ENCODE assay signal across 13 cellular contexts in genomic region chr7:21722371-21722770, GRCh38.
DNase-seq lines count a peak whose midpoint lies in the region; ATAC-seq and TF ChIP-seq lines count a peak whose summit lies in the region.
"Had no signal": no experiment of that assay in that cellular context is flagged by ENCODE, and none has a peak within 500 bp of the region (broad histone marks: within the 10 kb centered on the region; RNA-seq: fewer than 3 reads in every experiment).

No MANE protein-coding gene starts in this region.

- POLR2A ChIA-PET in PC-3 (lab: Charles Lee; ENCODE audit: unreplicated experiment), result no interaction called here

- H3K9me2 ChIP-seq in PC-3 (replicated peaks; ENCODE audit: low read length), result no peaks in the 10 kb centered on the region

- H3K9ac ChIP-seq in PC-3 (ENCODE audit: low read length), result no peak overlapping the region

- TF ChIP-seq CTCF in 22Rv1 (IDR thresholded peaks at IDR 0.05), result peak; percentile 51
- peak; percentile 22; the same call in 1 of the 2 replicates for TF ChIP-seq CTCF in GM12875 (IDR thresholded peaks at IDR 0.05; ENCODE audit: borderline replicate concordance, insufficient read depth, low read depth, low read length)
- peak; percentile 40; the same call in 1 of the 2 replicates for TF ChIP-seq CTCF in PC-3 (conservative IDR thresholded peaks at IDR 0.05; ENCODE audit: low read depth, low read length)
- peak; percentile 17 for TF ChIP-seq CTCF in fibroblast of villous mesenchyme (IDR thresholded peaks at IDR 0.05; ENCODE audit: insufficient read depth, low read depth, low read length)
- TF ChIP-seq CTCF in lower leg skin (IDR thresholded peaks at IDR 0.05), result no peak

- H3K27ac ChIP-seq in 22Rv1 (no peak overlapping the region), PC-3 (ENCODE audit: low read length) (no peak overlapping the region)

- no peaks in the 10 kb centered on the region for H3F3A ChIP-seq in PC-3 (ENCODE audit: low read length, unreplicated experiment)

- H3K4me2 ChIP-seq in PC-3 (ENCODE audit: low read length), result no peak overlapping the region

- H3K79me2 ChIP-seq in PC-3 (ENCODE audit: low read length), result no peaks in the 10 kb centered on the region

- H4K20me1 ChIP-seq in PC-3 (ENCODE audit: low read length), result no peaks in the 10 kb centered on the region

- no TSS peak for BruUV-seq in PC-3 (replicated peaks; lab: Mats Ljungman, UMichigan)

- CTCF ChIA-PET in PC-3 (lab: Charles Lee), result no interaction called here

- H3K4me3 ChIP-seq in GM12875 (ENCODE audit: low read depth, low read length), result no peak overlapping the region
- H3K4me3 ChIP-seq in PC-3 (ENCODE audit: low read length), result no peak overlapping the region
- no peak overlapping the region for H3K4me3 ChIP-seq in fibroblast of villous mesenchyme (ENCODE audit: low read depth, low read length)
- H3K4me3 ChIP-seq in lower leg skin (ENCODE audit: low read depth, poor library complexity, severe bottlenecking), result no peak overlapping the region

- no peak for ATAC-seq in PC-3
- no peak for ATAC-seq in HG03469 (IDR thresholded peaks at IDR 0.05; ENCODE audit: unreplicated experiment)
- ATAC-seq in HG03571 (IDR thresholded peaks at IDR 0.05; ENCODE audit: unreplicated experiment), result no peak
- ATAC-seq in HG03095 (IDR thresholded peaks at IDR 0.05; ENCODE audit: unreplicated experiment), result no peak
- ATAC-seq: stimulated activated effector memory CD8-positive, alpha-beta T cell treated with anti-CD3 and anti-CD28 coated beads, Interleukin-12 subunit alpha, Interleukin-12 subunit beta, amount 100 ng/mL, for 72 hours had no signal

- no peaks in the 10 kb centered on the region for H3K4me1 ChIP-seq in PC-3 (ENCODE audit: insufficient read depth, low read length)

- peaks cover 36% of the 10 kb centered on the region for H3K27me3 ChIP-seq in PC-3 (ENCODE audit: low read length)

- no peak for TF ChIP-seq POLR2A in lower leg skin (IDR thresholded peaks at IDR 0.05)

- no peaks in the 10 kb centered on the region for H3K9me3 ChIP-seq in PC-3 (ENCODE audit: low read length)

- WGBS in lower leg skin, 2 donors, result 87 to 90% methylated on average over 4 of the region's 4 CpGs

- no peaks in the 10 kb centered on the region for H3K36me3 ChIP-seq in PC-3 (ENCODE audit: low read depth, low read length)

- H2AFZ ChIP-seq in PC-3 (ENCODE audit: low read length), result no peak overlapping the region

- DNase-seq in PC-3 (no peak), fibroblast of villous mesenchyme (ENCODE audit: low read depth) (no peak), lower leg skin (ENCODE audit: low spot score in 2 of 2) (no peak)
- DNase-seq: GDM1, NCI-H2029, NCI-H524, SW 1271 had no signal

- intact Hi-C loops in PC-3 (cut with micrococcal nuclease), result no loop called here
- intact Hi-C loops in lower leg skin (cut with DNase I; ENCODE audit: low total_unique reads), result no loop called here

Comparison
In these comparisons a context has a peak if more than half of its experiments do, and no peak if none do; other contexts are left out.
1. CTCF ChIP-seq: peak in 22Rv1 (single experiment), GM12875 (single experiment), PC-3 (single experiment) and fibroblast of villous mesenchyme (single experiment); none in lower leg skin (0 of 3).